32 cellular contexts compared by ENCODE assay signal in genomic region chr1:48302652-48303051, GRCh38.
"Had no signal": no experiment of that assay in that cellular context is flagged by ENCODE, and none has a peak within 500 bp of the region (broad histone marks: within the 10 kb centered on the region; RNA-seq: fewer than 3 reads in every experiment).

No MANE protein-coding gene starts in this region.

- ATAC-seq: activated naive CD4-positive, alpha-beta T cell treated with anti-CD3 and anti-CD28 coated beads, Interleukin-2, amount 50 U/mL, for 72 hours; activated naive CD8-positive, alpha-beta T cell treated with anti-CD3 and anti-CD28 coated beads, Interleukin-2, amount 50 U/mL, for 24 hours; activated T-cell treated with anti-CD3 and anti-CD28 coated beads, Interleukin-2, amount 50 U/mL, for 4 hours; activated T-cell treated with anti-CD3 and anti-CD28 coated beads, Interleukin-2, amount 50 U/mL, for 72 hours; activated T-helper 17 cell treated with anti-CD3 and anti-CD28 coated beads, Interleukin-2, amount 50 U/mL, for 72 hours; body of pancreas had no signal

- DNase-seq: activated effector memory CD4-positive, alpha-beta T cell treated with anti-CD3 and anti-CD28 coated beads, Interleukin-2, amount 50 U/mL, for 16 hours; activated effector memory CD4-positive, alpha-beta T cell treated with Interleukin-2 at 50 U/mL for 16 hours; activated gamma-delta T cell; activated gamma-delta T cell treated with Interleukin-2 at 50 U/mL for 16 hours; activated naive CD4-positive, alpha-beta T cell; activated naive CD4-positive, alpha-beta T cell treated with anti-CD3 and anti-CD28 coated beads for 36 hours; activated naive CD4-positive, alpha-beta T cell treated with anti-CD3 and anti-CD28 coated beads, Interleukin-2, amount 10 ng/mL, durations not matched to agents 7 days and 5 days; activated naive CD4-positive, alpha-beta T cell treated with anti-CD3 and anti-CD28 coated beads, Interleukin-2, amount 50 U/mL, for 16 hours; activated naive CD4-positive, alpha-beta T cell treated with Interleukin-2 at 50 U/mL for 16 hours; activated naive CD8-positive, alpha-beta T cell treated with anti-CD3 and anti-CD28 coated beads for 36 hours; activated naive CD8-positive, alpha-beta T cell treated with anti-CD3 and anti-CD28 coated beads, Interleukin-2, amount 10 ng/mL, durations not matched to agents 7 days and 5 days; activated naive CD8-positive, alpha-beta T cell treated with anti-CD3 and anti-CD28 coated beads, Interleukin-2, amount 50 U/mL, for 24 hours; activated T-cell treated with anti-CD3 and anti-CD28 coated beads, Interleukin-2, amount 50 U/mL, for 1 hour; activated T-cell treated with anti-CD3 and anti-CD28 coated beads, Interleukin-2, amount 50 U/mL, for 24 hours; activated T-cell treated with anti-CD3 and anti-CD28 coated beads, Interleukin-2, amount 50 U/mL, for 4 hours; activated T-cell treated with anti-CD3 and anti-CD28 coated beads, Interleukin-2, amount 50 U/mL, for 48 hours; activated T-cell treated with anti-CD3 and anti-CD28 coated beads, Interleukin-2, amount 50 U/mL, for 72 hours; adrenal gland; amniotic stem cell; amygdala; anterior cingulate cortex; aorta; body of pancreas; brain microvascular endothelial cell; caudate nucleus; central memory CD4-positive, alpha-beta T cell; cerebellar nuclear complex had no signal

- H3K27ac ChIP-seq: adrenal gland, ascending aorta, body of pancreas, brain microvascular endothelial cell, breast epithelium, cardiac muscle cell had no signal

- H3K9me3 ChIP-seq: adrenal gland had no signal

- H3K4me1 ChIP-seq: adrenal gland, ascending aorta, body of pancreas, breast epithelium had no signal

- H3K4me3 ChIP-seq: adrenal gland, ascending aorta, body of pancreas, breast epithelium, cardiac muscle cell had no signal

- H3K27me3 ChIP-seq: adrenal gland, ascending aorta, body of pancreas, brain microvascular endothelial cell, breast epithelium, cardiac muscle cell had no signal

- H3K36me3 ChIP-seq: adrenal gland, brain microvascular endothelial cell, breast epithelium, cardiac muscle cell had no signal
